14 cellular contexts compared by ENCODE assay signal in genomic region chr3:36965440-36965839, GRCh38. TPM values are rescaled to one million over a fixed set of nuclear protein-coding genes. Genes with fewer than 3 reads are reported as not detected.
DNase-seq lines count a peak whose midpoint lies in the region; ATAC-seq and TF ChIP-seq lines count a peak whose summit lies in the region.
"Had no signal": no experiment of that assay in that cellular context is flagged by ENCODE, and none has a peak within 500 bp of the region (broad histone marks: within the 10 kb centered on the region; RNA-seq: fewer than 3 reads in every experiment).

No MANE protein-coding gene starts in this region.

- 0 out of 2 replicates have a peak overlapping the region, but pooled peaks have one; percentile 23 for H2AFZ ChIP-seq in GM23338
- H2AFZ ChIP-seq in hepatocyte: no peak overlapping the region
- H2AFZ ChIP-seq in SK-N-SH (ENCODE audit: low read depth): no peak overlapping the region

- WGBS in hepatocyte (ENCODE audit: low lambda C conversion rate, missing lambda C conversion rate): 33% methylated on average over 3 of the region's 3 CpGs
- 90% methylated on average over 3 of the region's 3 CpGs for WGBS in SK-N-SH (ENCODE audit: low lambda C conversion rate)

- DNase-seq in GM23338 (ENCODE audit: low spot score): peak; percentile 75
- peak; percentile 76 for DNase-seq in NCI-H345 (lab: John Stamatoyannopoulos, UW)
- peak; percentile 50 for DNase-seq in hepatocyte (ENCODE audit: low spot score)
- DNase-seq in progenitor cell of endocrine pancreas (ENCODE audit: low spot score, unreplicated experiment): no peak
- DNase-seq in SK-N-SH: no peak
- no peak for DNase-seq in activated CD4-positive, CD25-positive, alpha-beta regulatory T cell (lab: John Stamatoyannopoulos, UW)
- DNase-seq in GF-D8 (lab: John Stamatoyannopoulos, UW): no peak
- DNase-seq: BE2C; cerebellar nuclear complex; gastrocnemius medialis; HFFc6; NCI-H1930; stimulated activated naive CD4-positive, alpha-beta T cell had no signal

- peaks cover 28% of the 10 kb centered on the region for H3K4me1 Mint-ChIP-seq in GM23338
- H3K4me1 Mint-ChIP-seq in progenitor cell of endocrine pancreas (ENCODE audit: low read depth): peaks cover 26% of the 10 kb centered on the region

- CTCF ChIA-PET in SK-N-SH (lab: Yijun Ruan, JAX): interaction anchor here (0.9 to 1.1 kb wide), 2 partner anchors 43 to 128 kb away, joined by 3 read pairs; no protein-coding TSS in a partner anchor

- ATAC-seq in GM23338: no peak
- no peak for ATAC-seq in GM21529 (IDR thresholded peaks at IDR 0.05; ENCODE audit: unreplicated experiment)
- ATAC-seq: gastrocnemius medialis had no signal

- H3K79me2 ChIP-seq in GM23338 (replicated peaks; ENCODE audit: insufficient read depth): no peaks in the 10 kb centered on the region
- no peaks in the 10 kb centered on the region for H3K79me2 ChIP-seq in hepatocyte
- no peaks in the 10 kb centered on the region for H3K79me2 ChIP-seq in SK-N-SH (ENCODE audit: insufficient read depth)

- H4K20me1 ChIP-seq in GM23338 (replicated peaks; ENCODE audit: insufficient read depth) (no peaks in the 10 kb centered on the region), hepatocyte (ENCODE audit: insufficient read depth, poor library complexity, severe bottlenecking) (no peaks in the 10 kb centered on the region), SK-N-SH (ENCODE audit: insufficient read depth) (no peaks in the 10 kb centered on the region)

- POLR2A ChIA-PET in SK-N-SH (lab: Yijun Ruan, JAX): no interaction called here

- H3F3A ChIP-seq in GM23338 (replicated peaks; ENCODE audit: low read depth): no peaks in the 10 kb centered on the region
- no peaks in the 10 kb centered on the region for H3F3A ChIP-seq in SK-N-SH (replicated peaks; ENCODE audit: insufficient read depth)

- no peaks in the 10 kb centered on the region for H3K36me3 Mint-ChIP-seq in GM23338 (ENCODE audit: low read depth)
- no peaks in the 10 kb centered on the region for H3K36me3 Mint-ChIP-seq in progenitor cell of endocrine pancreas (ENCODE audit: insufficient read depth)

- H3K9me3 ChIP-seq in hepatocyte (ENCODE audit: low read depth) (no peaks in the 10 kb centered on the region), SK-N-SH (no peaks in the 10 kb centered on the region)
- H3K9me3 ChIP-seq: BE2C, gastrocnemius medialis had no signal

- H3K27ac ChIP-seq in GM23338 (ENCODE audit: low read depth) (peak overlapping the region; percentile 60), hepatocyte (peak overlapping the region; percentile 83), SK-N-SH (ENCODE audit: low read depth in 2 of 2, low read length in 1 of 2) (no peak overlapping the region)
- H3K27ac ChIP-seq: gastrocnemius medialis had no signal

- H3K9ac ChIP-seq in SK-N-SH: no peak overlapping the region

- no peaks in the 10 kb centered on the region for H3K36me3 ChIP-seq in GM23338 (ENCODE audit: insufficient read depth)
- H3K36me3 ChIP-seq in hepatocyte (replicated peaks; ENCODE audit: insufficient read depth, low read depth): no peaks in the 10 kb centered on the region
- no peaks in the 10 kb centered on the region for H3K36me3 ChIP-seq in SK-N-SH (replicated peaks in 1 of 2; ENCODE audit: control insufficient read depth in 1 of 2, insufficient read depth in 2 of 2, low read length in 1 of 2)
- H3K36me3 ChIP-seq: BE2C, gastrocnemius medialis had no signal

- no peak for TF ChIP-seq EP300 in SK-N-SH (IDR thresholded peaks at IDR 0.05; ENCODE audit: borderline replicate concordance in 1 of 2, low read depth in 1 of 2, low read length in 1 of 2)

- peak overlapping the region; percentile 57 for H3K27ac Mint-ChIP-seq in GM23338
- H3K27ac Mint-ChIP-seq in progenitor cell of endocrine pancreas: peak overlapping the region; percentile 86
- H3K27ac Mint-ChIP-seq: HFFc6 had no signal

- H3K27me3 Mint-ChIP-seq in GM23338 (ENCODE audit: insufficient read depth, low read depth, poor library complexity): peaks cover 7% of the 10 kb centered on the region
- H3K27me3 Mint-ChIP-seq in progenitor cell of endocrine pancreas: no peaks in the 10 kb centered on the region

- no peak for TF ChIP-seq RAD21 in SK-N-SH (IDR thresholded peaks at IDR 0.05; ENCODE audit: low read length)

- no peak for TF ChIP-seq CTCF in GM23338 (conservative IDR thresholded peaks at IDR 0.05; ENCODE audit: low read depth in 2 of 2)
- no peak for TF ChIP-seq CTCF in hepatocyte (IDR thresholded peaks at IDR 0.05; ENCODE audit: poor library complexity)
- no peak for TF ChIP-seq CTCF in progenitor cell of endocrine pancreas (IDR thresholded peaks at IDR 0.05; ENCODE audit: unreplicated experiment)
- no peak for TF ChIP-seq CTCF in SK-N-SH (IDR thresholded peaks at IDR 0.05)

- H3K4me3 Mint-ChIP-seq in GM23338 (peak overlapping the region; percentile 5), progenitor cell of endocrine pancreas (ENCODE audit: low read depth) (peak overlapping the region; percentile 6)
- H3K4me3 Mint-ChIP-seq: HFFc6 had no signal

- no peaks in the 10 kb centered on the region for H3K9me2 ChIP-seq in GM23338 (ENCODE audit: insufficient read depth)
- no peaks in the 10 kb centered on the region for H3K9me2 ChIP-seq in hepatocyte (replicated peaks; ENCODE audit: insufficient read depth)
- no peaks in the 10 kb centered on the region for H3K9me2 ChIP-seq in SK-N-SH

- H3K4me1 ChIP-seq in GM23338 (ENCODE audit: insufficient read depth): peaks cover 20% of the 10 kb centered on the region
- H3K4me1 ChIP-seq in hepatocyte (ENCODE audit: insufficient read depth): peaks cover 10% of the 10 kb centered on the region
- peaks cover 6 to 13% of the 10 kb centered on the region in 2 experiments; a peak in 3 of 4 replicates for H3K4me1 ChIP-seq in SK-N-SH (ENCODE audit: control insufficient read depth in 1 of 2, insufficient read depth in 2 of 2, low read depth in 1 of 2, low read length in 1 of 2)
- H3K4me1 ChIP-seq: gastrocnemius medialis had no signal

- H3K4me3 ChIP-seq in GM23338 (no peak overlapping the region; the same call in 1 of the 2 replicates), hepatocyte (no peak overlapping the region), SK-N-SH (ENCODE audit: low read depth in 2 of 2, low read length in 1 of 2) (no peak overlapping the region)
- H3K4me3 ChIP-seq: gastrocnemius medialis had no signal

- no peaks in the 10 kb centered on the region for H3K9me3 Mint-ChIP-seq in GM23338
- H3K9me3 Mint-ChIP-seq in progenitor cell of endocrine pancreas (ENCODE audit: low read depth): peaks cover 4% of the 10 kb centered on the region
- H3K9me3 Mint-ChIP-seq: HFFc6 had no signal

- peak overlapping the region; percentile 47 for H3K4me2 ChIP-seq in GM23338
- peak overlapping the region; percentile 56 for H3K4me2 ChIP-seq in hepatocyte
- H3K4me2 ChIP-seq in SK-N-SH: no peak overlapping the region

- no peaks in the 10 kb centered on the region for H3K27me3 ChIP-seq in GM23338 (ENCODE audit: insufficient read depth)
- no peaks in the 10 kb centered on the region for H3K27me3 ChIP-seq in hepatocyte
- no peaks in the 10 kb centered on the region for H3K27me3 ChIP-seq in SK-N-SH (ENCODE audit: insufficient read depth)
- H3K27me3 ChIP-seq: BE2C, gastrocnemius medialis had no signal

TF ChIP-seq in SK-N-SH, 30 proteins besides CTCF, POLR2A, EP300 and RAD21 (continues in another document):
- TF ChIP-seq SMC3 (IDR thresholded peaks at IDR 0.05; ENCODE audit: low read depth, low read length): no peak
- TF ChIP-seq USF1 (IDR thresholded peaks at IDR 0.05; ENCODE audit: borderline replicate concordance, low read depth): no peak
- TF ChIP-seq JUND (IDR thresholded peaks at IDR 0.05): no peak
- TF ChIP-seq RFX5 (IDR thresholded peaks at IDR 0.05; ENCODE audit: low read length): no peak
- no peak for TF ChIP-seq RXRA (IDR thresholded peaks at IDR 0.05; ENCODE audit: borderline replicate concordance, low read depth)
- TF ChIP-seq TAF1 (IDR thresholded peaks at IDR 0.05; ENCODE audit: borderline replicate concordance, low read depth, low read length): no peak

RNA-seq across cellular contexts. Expression of gene TRANK1, which starts 20.6 kb away (rescaled TPM):
- 6.7 and 7.1 TPM in 2 replicates for total RNA-seq in GM23338 (2014; rRNA removed; shearing (Covaris generic))
- 1.8 and 2.3 TPM in 2 replicates for polyA plus RNA-seq in GM23338 (2016; fragmentation: Nextera tagmentation; extraction: Ambion mirVana)
- 16.7 and 19.9 TPM in 2 replicates for total RNA-seq in hepatocyte
- polyA plus RNA-seq in hepatocyte: 8.5 and 9.4 TPM in 2 replicates
- total RNA-seq in progenitor cell of endocrine pancreas: 16.4 and 17.1 TPM in 2 replicates
- 0.16 and 0.39 TPM in 2 replicates for polyA plus RNA-seq in SK-N-SH (2012; rRNA removed)
- polyA plus RNA-seq in SK-N-SH (2012; cell fraction: cytosol; rRNA removed): 0.05 and 0.06 TPM in 2 replicates
- polyA plus RNA-seq in SK-N-SH (2012; cell fraction: nucleus; rRNA removed): 1.1 and 1.4 TPM in 2 replicates

RNA-seq across cellular contexts. Expression of gene EPM2AIP1, which starts 27.5 kb away (rescaled TPM):
- total RNA-seq in GM23338 (2014; rRNA removed; shearing (Covaris generic)): 7.0 and 10.6 TPM in 2 replicates
- polyA plus RNA-seq in GM23338 (2016; fragmentation: Nextera tagmentation; extraction: Ambion mirVana) (5.0 and 7.2 TPM in 2 replicates), hepatocyte (13.8 and 14.6 TPM in 2 replicates), SK-N-SH (2012; rRNA removed) (4.7 and 6.5 TPM in 2 replicates)
- total RNA-seq in hepatocyte (32.4 and 34.8 TPM in 2 replicates), progenitor cell of endocrine pancreas (29.7 and 30.4 TPM in 2 replicates)
- 5.2 and 5.7 TPM in 2 replicates for polyA plus RNA-seq in SK-N-SH (2012; cell fraction: cytosol; rRNA removed)
- 7.8 and 14.2 TPM in 2 replicates for polyA plus RNA-seq in SK-N-SH (2012; cell fraction: nucleus; rRNA removed)

RNA-seq across cellular contexts. Expression of gene MLH1, which starts 27.9 kb away (rescaled TPM):
- total RNA-seq in GM23338 (2014; rRNA removed; shearing (Covaris generic)): 52.0 and 58.0 TPM in 2 replicates
- polyA plus RNA-seq in GM23338 (2016; fragmentation: Nextera tagmentation; extraction: Ambion mirVana) (31.7 and 32.4 TPM in 2 replicates), hepatocyte (20.6 and 28.1 TPM in 2 replicates), SK-N-SH (2012; rRNA removed) (24.0 and 30.2 TPM in 2 replicates)
- total RNA-seq in hepatocyte (34.5 and 37.7 TPM in 2 replicates), progenitor cell of endocrine pancreas (43.8 and 46.9 TPM in 2 replicates)
- 29.9 and 30.0 TPM in 2 replicates for polyA plus RNA-seq in SK-N-SH (2012; cell fraction: cytosol; rRNA removed)
- polyA plus RNA-seq in SK-N-SH (2012; cell fraction: nucleus; rRNA removed): 22.7 and 23.9 TPM in 2 replicates

Comparison
In these comparisons a context has a peak if more than half of its experiments do, and no peak if none do; other contexts are left out.
1. DNase-seq: peak in GM23338 (single experiment), NCI-H345 (single experiment) and hepatocyte (single experiment); none in progenitor cell of endocrine pancreas (single experiment), SK-N-SH (single experiment), activated CD4-positive, CD25-positive, alpha-beta regulatory T cell (0 of 4) and GF-D8 (single experiment).
2. H3K27ac ChIP-seq: peak in GM23338 (single experiment) and hepatocyte (single experiment); none in SK-N-SH (0 of 2).